Comparison of ENCODE assay signal across 23 cellular contexts in genomic region chr3:44682182-44682896, GRCh38. TPM values are rescaled to one million over a fixed set of nuclear protein-coding genes. Genes with fewer than 3 reads are reported as not detected.
A peak's percentile ranks its signal among the peaks of the same experiment; 100 is the strongest.
DNase-seq lines count a peak whose midpoint lies in the region; ATAC-seq and TF ChIP-seq lines count a peak whose summit lies in the region.
"Had no signal": no experiment of that assay in that cellular context is flagged by ENCODE, and none has a peak within 500 bp of the region (broad histone marks: within the 10 kb centered on the region; RNA-seq: fewer than 3 reads in every experiment).

No MANE protein-coding gene starts in this region.

- peak overlapping the region; percentile 54 for H3K27ac Mint-ChIP-seq in HFFc6
- H3K27ac Mint-ChIP-seq: activated CD4-positive, alpha-beta memory T cell treated with anti-CD3 and anti-CD28 coated beads for 36 hours; dendritic cell treated with granulocyte-macrophage colony-stimulating factor and Interleukin-4, amounts not matched to agents 40 ng/mL and 50 ng/mL, for 4 days; mesothelial cell of epicardium; nephron progenitor cell; stimulated activated naive CD8-positive, alpha-beta T cell treated with anti-CD3 and anti-CD28 coated beads, Interleukin-15, Interleukin-2, amounts not matched to agents 100 ng/mL and 50 ng/mL, for 24 hours; T-helper 1 cell treated with Interleukin-12 subunit alpha and Interleukin-12 subunit beta and Interleukin-4 antibody, amounts not matched to agents 30 μg/mL and 1 μg/mL, for 36 hours had no signal

- H3K4me3 Mint-ChIP-seq in HFFc6: no peak overlapping the region
- H3K4me3 Mint-ChIP-seq: activated CD4-positive, alpha-beta memory T cell treated with anti-CD3 and anti-CD28 coated beads for 36 hours; dendritic cell treated with granulocyte-macrophage colony-stimulating factor and Interleukin-4, amounts not matched to agents 40 ng/mL and 50 ng/mL, for 4 days; mesothelial cell of epicardium; nephron progenitor cell; stimulated activated naive CD8-positive, alpha-beta T cell treated with anti-CD3 and anti-CD28 coated beads, Interleukin-15, Interleukin-2, amounts not matched to agents 100 ng/mL and 50 ng/mL, for 24 hours; T-helper 1 cell treated with Interleukin-12 subunit alpha and Interleukin-12 subunit beta and Interleukin-4 antibody, amounts not matched to agents 30 μg/mL and 1 μg/mL, for 36 hours had no signal

- peaks cover 45% of the 10 kb centered on the region for H3K9me3 Mint-ChIP-seq in HFFc6

- H3K36me3 Mint-ChIP-seq in HFFc6 (ENCODE audit: low read depth): peaks cover 23% of the 10 kb centered on the region

- ATAC-seq in HG02970 (IDR thresholded peaks at IDR 0.05; ENCODE audit: low FRiP score, unreplicated experiment): no peak

- H3K27me3 Mint-ChIP-seq in HFFc6 (ENCODE audit: insufficient read depth): peaks cover 12% of the 10 kb centered on the region

- H3K4me1 Mint-ChIP-seq in HFFc6 (ENCODE audit: low read depth): peaks cover 32% of the 10 kb centered on the region

- no peak for TF ChIP-seq CTCF in HFFc6 (IDR thresholded peaks at IDR 0.05)

- DNase-seq in A172 (ENCODE audit: low spot score) (peak; percentile 48), HFFc6 (peak; percentile 77), amniotic epithelial cell (ENCODE audit: low read depth) (peak; percentile 73), glomerular visceral epithelial cell (ENCODE audit: extremely low spot score) (peak; percentile 90), GF-D8 (lab: John Stamatoyannopoulos, UW) (no peak), HPDE6-E6E7 (ENCODE audit: extremely low spot score) (no peak), T1000 (lab: John Stamatoyannopoulos, UW) (no peak)
- DNase-seq: 8988T; activated CD4-positive, alpha-beta memory T cell treated with anti-CD3 and anti-CD28 coated beads for 36 hours; activated naive CD4-positive, alpha-beta T cell; anterior cingulate cortex; NCI-H1105; nephron progenitor cell; posterior cingulate gyrus; SIG-M5; stimulated activated CD4-positive, alpha-beta T cell treated with anti-CD3 and anti-CD28 coated beads, Interleukin-2, amount 100 ng/mL, for 24 hours; transverse colon had no signal

RNA-seq across cellular contexts. Expression of gene ZNF502, which starts 30.1 kb away (rescaled TPM):
- 0.69 and 0.93 TPM in 2 replicates for total RNA-seq in A172 (2014; rRNA removed; shearing (Covaris generic))
- under 1 TPM; 0.09 to 0.88 (median 0.56) TPM for total RNA-seq in HFFc6 (2021; fragmentation: NEBNext Ultra II Directional; extraction: Animal tissue kit (Norgen Biotek cat#: 25700))
- total RNA-seq: mesothelial cell of epicardium had no signal

RNA-seq across cellular contexts. Expression of gene ZNF35, which starts 33.8 kb away (rescaled TPM):
- 15.3 and 16.5 TPM in 2 replicates for total RNA-seq in A172 (2014; rRNA removed; shearing (Covaris generic))
- 10 to 100 TPM in 3 of 6 experiments, 1 to 10 TPM in 3; 8.6 to 10.7 (median 10.0) TPM for total RNA-seq in HFFc6 (2021; fragmentation: NEBNext Ultra II Directional; extraction: Animal tissue kit (Norgen Biotek cat#: 25700))

RNA-seq across cellular contexts. Expression of gene ZNF501, which starts 47.1 kb away (rescaled TPM):
- total RNA-seq in A172 (2014; rRNA removed; shearing (Covaris generic)): not detected in 2 replicates
- 1 to 10 TPM; 1.0 to 2.0 (median 1.7) TPM for total RNA-seq in HFFc6 (2021; fragmentation: NEBNext Ultra II Directional; extraction: Animal tissue kit (Norgen Biotek cat#: 25700))
- total RNA-seq: HT1080 had no signal

RNA-seq across cellular contexts. Expression of gene ZNF197, which starts 57.5 kb away (rescaled TPM):
- total RNA-seq in A172 (2014; rRNA removed; shearing (Covaris generic)): 11.5 and 14.7 TPM in 2 replicates
- total RNA-seq in HFFc6 (2021; fragmentation: NEBNext Ultra II Directional; extraction: Animal tissue kit (Norgen Biotek cat#: 25700)): 10 to 100 TPM; 12.0 to 13.5 (median 12.2) TPM

Comparison
In these comparisons a context has a peak if more than half of its experiments do, and no peak if none do; other contexts are left out.
1. DNase-seq: peak in A172 (single experiment), HFFc6 (single experiment), amniotic epithelial cell (single experiment) and glomerular visceral epithelial cell (single experiment); none in GF-D8 (single experiment), HPDE6-E6E7 (single experiment) and T1000 (single experiment).